ENCODE assay signal across 11 cellular contexts in genomic region chr16:1239575-1239974, GRCh38. TPM values are rescaled to one million over a fixed set of nuclear protein-coding genes. Genes with fewer than 3 reads are reported as not detected.
"Had no signal": no experiment of that assay in that cellular context is flagged by ENCODE, and none has a peak within 500 bp of the region (broad histone marks: within the 10 kb centered on the region; RNA-seq: fewer than 3 reads in every experiment).

No MANE protein-coding gene starts in this region.

RNA-seq across cellular contexts. Expression of gene TPSAB1, which starts 0.9 kb away (rescaled TPM):
- total RNA-seq: hepatocyte; mammary epithelial cell; naive thymus-derived CD8-positive, alpha-beta T cell; occipital lobe; osteocyte; pulmonary artery endothelial cell; renal cortical epithelial cell had no signal
- polyA plus RNA-seq: hepatocyte; mammary epithelial cell; naive thymus-derived CD8-positive, alpha-beta T cell had no signal

RNA-seq across cellular contexts. Expression of gene TPSB2, which starts 9.6 kb away (rescaled TPM):
- total RNA-seq: hepatocyte; mammary epithelial cell; naive thymus-derived CD8-positive, alpha-beta T cell; occipital lobe; osteocyte; pulmonary artery endothelial cell; renal cortical epithelial cell had no signal
- polyA plus RNA-seq: hepatocyte; mammary epithelial cell; naive thymus-derived CD8-positive, alpha-beta T cell had no signal

RNA-seq across cellular contexts. Expression of gene TPSG1, which starts 14.5 kb away (rescaled TPM):
- total RNA-seq: liver; mammary epithelial cell; naive thymus-derived CD8-positive, alpha-beta T cell; occipital lobe; osteocyte; pulmonary artery endothelial cell; renal cortical epithelial cell; right atrium auricular region; thyroid gland had no signal
- polyA plus RNA-seq: mammary epithelial cell; naive thymus-derived CD8-positive, alpha-beta T cell had no signal

RNA-seq across cellular contexts. Expression of gene TPSD1, which starts 16.3 kb away (rescaled TPM):
- total RNA-seq: hepatocyte; left lobe of liver; mammary epithelial cell; naive thymus-derived CD8-positive, alpha-beta T cell; occipital lobe; osteocyte; pulmonary artery endothelial cell; renal cortical epithelial cell had no signal
- polyA plus RNA-seq: hepatocyte; mammary epithelial cell; naive thymus-derived CD8-positive, alpha-beta T cell had no signal
